ENCODE assay signal across 8 cellular contexts in genomic region chr1:41639332-41639936, GRCh38.
DNase-seq lines count a peak whose midpoint lies in the region; ATAC-seq, FAIRE-seq and TF ChIP-seq lines count a peak whose summit lies in the region.

No MANE protein-coding gene starts in this region.

- H3F3A ChIP-seq in OCI-LY1 (ENCODE audit: insufficient read depth, low read length): peaks cover 7% of the 10 kb centered on the region; the same call in 1 of the 2 replicates

- no peaks in the 10 kb centered on the region for H3K36me3 ChIP-seq in CD8-positive, alpha-beta T cell (ENCODE audit: insufficient read depth, low read length)
- H3K36me3 ChIP-seq in OCI-LY1 (ENCODE audit: insufficient read depth, low read length) (no peaks in the 10 kb centered on the region), K562 (ENCODE audit: control insufficient read depth, insufficient read depth, low read length) (no peaks in the 10 kb centered on the region), HepG2 (replicated peaks in 1 of 2; ENCODE audit: control insufficient read depth in 1 of 2, insufficient read depth in 2 of 2, low read length in 2 of 2) (no peaks in the 10 kb centered on the region)

- no peaks in the 10 kb centered on the region for H3K27me3 Mint-ChIP-seq in CD8-positive, alpha-beta T cell (ENCODE audit: low read depth)

- H3K4me1 ChIP-seq in CD8-positive, alpha-beta T cell (ENCODE audit: insufficient read depth, low read length): peaks cover 27% of the 10 kb centered on the region
- H3K4me1 ChIP-seq in OCI-LY1 (ENCODE audit: insufficient read depth, low read length, severe bottlenecking): peaks cover 96% of the 10 kb centered on the region
- no peaks in the 10 kb centered on the region for H3K4me1 ChIP-seq in K562 (replicated peaks in 1 of 2; ENCODE audit: control insufficient read depth in 2 of 2, insufficient read depth in 2 of 2, low read length in 2 of 2)
- no peaks in the 10 kb centered on the region for H3K4me1 ChIP-seq in HepG2 (ENCODE audit: insufficient read depth, low read length)

- in situ Hi-C loops in K562 (cut with MboI): no loop called here
- in situ Hi-C loops in HepG2 (cut with HindIII; ENCODE audit: extremely low pct_ligation_motif_present, low pct_unique_long_range_greater_than_20kb): no loop called here

- FAIRE-seq in K562 (lab: Jason Lieb, UNC) (no peak), HepG2 (lab: Jason Lieb, UNC) (no peak)

- H3K9me1 ChIP-seq in K562 (ENCODE audit: control insufficient read depth, insufficient read depth, low read length): no peaks in the 10 kb centered on the region

- H3K4me2 ChIP-seq in OCI-LY1 (ENCODE audit: low read length): peak overlapping the region; percentile 54
- H3K4me2 ChIP-seq in K562 (ENCODE audit: insufficient read depth, low read length): no peak overlapping the region
- H3K4me2 ChIP-seq in HepG2 (ENCODE audit: low read depth, low read length): no peak overlapping the region

- peak overlapping the region; percentile 23 for H3K4me3 Mint-ChIP-seq in CD8-positive, alpha-beta T cell

- no peak for TF ChIP-seq CTCF in CD8-positive, alpha-beta T cell (IDR thresholded peaks at IDR 0.05)
- TF ChIP-seq CTCF in OCI-LY1 (IDR thresholded peaks at IDR 0.05; ENCODE audit: low read length) (no peak), K562 (IDR thresholded peaks at IDR 0.05 in 2 of 3, conservative IDR thresholded peaks at IDR 0.05 in 1 of 3; ENCODE audit: insufficient read depth in 2 of 3, low read depth in 1 of 3, low read length in 3 of 3) (no peak), omental fat pad (IDR thresholded peaks at IDR 0.05) (no peak), HepG2 (CRISPR knock-in tag; IDR thresholded peaks at IDR 0.05) (no peak)

- no peaks in the 10 kb centered on the region for H4K20me1 ChIP-seq in OCI-LY1 (ENCODE audit: insufficient read depth, low read length)
- no peaks in the 10 kb centered on the region; the same call in none of the 2 replicates for H4K20me1 ChIP-seq in K562 (replicated peaks; ENCODE audit: control insufficient read depth, insufficient read depth, low read length)
- H4K20me1 ChIP-seq in HepG2 (ENCODE audit: insufficient read depth, low read length): no peaks in the 10 kb centered on the region

- H3K27me3 ChIP-seq in CD8-positive, alpha-beta T cell (ENCODE audit: insufficient read depth, low read length): no peaks in the 10 kb centered on the region
- no peaks in the 10 kb centered on the region for H3K27me3 ChIP-seq in OCI-LY1 (ENCODE audit: insufficient read depth, low read length)
- peaks cover 7 to 39% of the 10 kb centered on the region in 2 experiments for H3K27me3 ChIP-seq in K562 (ENCODE audit: control insufficient read depth in 2 of 2, insufficient read depth in 2 of 2, low read length in 2 of 2)
- H3K27me3 ChIP-seq in HepG2 (ENCODE audit: control insufficient read depth in 1 of 2, insufficient read depth in 2 of 2, low read length in 2 of 2): peaks cover 0 to 5% of the 10 kb centered on the region in 2 experiments; a peak in 1 of 5 replicates

- H3K9ac ChIP-seq in OCI-LY1 (ENCODE audit: low read length) (peak overlapping the region; percentile 46), K562 (ENCODE audit: insufficient read depth in 1 of 2, low read depth in 2 of 2, low read length in 2 of 2) (no peak overlapping the region), HepG2 (ENCODE audit: insufficient read depth, low read depth, low read length) (no peak overlapping the region)

- TF ChIP-seq EP300 in K562 (IDR thresholded peaks at IDR 0.05; ENCODE audit: low read length) (no peak), HepG2 (IDR thresholded peaks at IDR 0.05; ENCODE audit: low read depth in 2 of 2, low read length in 2 of 2) (no peak), HepG2 (CRISPR knock-in tag; IDR thresholded peaks at IDR 0.05; ENCODE audit: borderline replicate concordance) (no peak)

- H3K9me3 Mint-ChIP-seq in CD8-positive, alpha-beta T cell: no peaks in the 10 kb centered on the region

- no peaks in the 10 kb centered on the region for H3K9me2 ChIP-seq in OCI-LY1 (ENCODE audit: low read depth, low read length)

- H2AFZ ChIP-seq in OCI-LY1 (ENCODE audit: low read length) (no peak overlapping the region), K562 (ENCODE audit: low read depth, low read length) (no peak overlapping the region), HepG2 (ENCODE audit: low read length) (no peak overlapping the region)

- peaks cover 13% of the 10 kb centered on the region for H3K79me2 ChIP-seq in OCI-LY1 (ENCODE audit: insufficient read depth, low read length)
- no peaks in the 10 kb centered on the region for H3K79me2 ChIP-seq in K562 (ENCODE audit: control insufficient read depth, insufficient read depth, low read length)
- no peaks in the 10 kb centered on the region for H3K79me2 ChIP-seq in HepG2 (ENCODE audit: insufficient read depth, low read length)

- CTCF ChIA-PET in CD8-positive, alpha-beta T cell (lab: Charles Lee): no interaction called here
- CTCF ChIA-PET in K562 (lab: Yijun Ruan, JAX; ENCODE audit: low intra/inter-chr PET ratio) (no interaction called here), HepG2 (lab: Yijun Ruan, JAX; ENCODE audit: low intra/inter-chr PET ratio, low total read pairs) (no interaction called here)

- TF ChIP-seq POLR2A in K562 (conservative IDR thresholded peaks at IDR 0.05) (no peak), HepG2 (IDR thresholded peaks at IDR 0.05; ENCODE audit: insufficient read depth in 1 of 2, low read depth in 2 of 2, low read length in 2 of 2) (no peak)

- no peaks in the 10 kb centered on the region for H3K36me3 Mint-ChIP-seq in CD8-positive, alpha-beta T cell

- no peak for DNase-seq in CD8-positive, alpha-beta T cell
- DNase-seq in K562 (ENCODE audit: extremely low read depth in 1 of 4, low spot score in 3 of 4) (peak in 1 of 4 experiments; percentile 12), omental fat pad (ENCODE audit: low spot score) (no peak), HepG2 (ENCODE audit: low spot score) (no peak), NCI-H2196 (lab: John Stamatoyannopoulos, UW; ENCODE audit: unreplicated experiment) (no peak), GOT3 (lab: John Stamatoyannopoulos, UW) (no peak), posterior vena cava (ENCODE audit: low spot score) (no peak)

- TF ChIP-seq RAD21 in K562 (CRISPR knock-in tag; conservative IDR thresholded peaks at IDR 0.05 in 1 of 2, IDR thresholded peaks at IDR 0.05 in 1 of 2) (no peak), HepG2 (CRISPR knock-in tag; IDR thresholded peaks at IDR 0.05) (no peak)

- intact Hi-C loops in CD8-positive, alpha-beta T cell (cut with DNase I, micrococcal nuclease): no loop called here
- intact Hi-C loops in K562 (cut with micrococcal nuclease) (no loop called here), HepG2 (cut with micrococcal nuclease; ENCODE audit: unreplicated experiment) (no loop called here), posterior vena cava (cut with DNase I) (no loop called here)

- no peak overlapping the region for H3K4me3 ChIP-seq in CD8-positive, alpha-beta T cell (ENCODE audit: low read depth, low read length)
- H3K4me3 ChIP-seq in OCI-LY1 (ENCODE audit: low read depth, low read length, poor library complexity, severe bottlenecking): peak overlapping the region; percentile 2
- no peak overlapping the region for H3K4me3 ChIP-seq in K562
- H3K4me3 ChIP-seq in HepG2 (replicated peaks in 1 of 3; ENCODE audit: insufficient read depth in 1 of 3, low read depth in 2 of 3, low read length in 3 of 3): no peak overlapping the region

- BruUV-seq in K562 (replicated peaks; lab: Mats Ljungman, UMichigan): no TSS peak
- BruUV-seq in HepG2 (replicated peaks; lab: Mats Ljungman, UMichigan): no TSS peak

- ATAC-seq in CD8-positive, alpha-beta T cell: peak; percentile 48
- ATAC-seq in K562: no peak
- ATAC-seq in omental fat pad (ENCODE audit: low FRiP score): peak; percentile 26
- ATAC-seq in HepG2: no peak

- POLR2A ChIA-PET in CD8-positive, alpha-beta T cell (lab: Charles Lee): no interaction called here
- POLR2A ChIA-PET in K562 (lab: Yijun Ruan, JAX) (interaction anchor here (1.6 to 1.9 kb wide), 2 partner anchors 9 to 14 kb away, joined by 4 to 5 read pairs; no protein-coding TSS in a partner anchor), HepG2 (lab: Yijun Ruan, JAX) (no interaction called here)

- no peak overlapping the region for H3K27ac ChIP-seq in CD8-positive, alpha-beta T cell (ENCODE audit: low read depth, low read length)
- H3K27ac ChIP-seq in OCI-LY1 (ENCODE audit: low read depth, low read length, poor library complexity, severe bottlenecking): peak overlapping the region; percentile 97
- H3K27ac ChIP-seq in K562 (ENCODE audit: extremely low read depth, low read depth, low read length): no peak overlapping the region
- no peak overlapping the region for H3K27ac ChIP-seq in HepG2 (ENCODE audit: extremely low read length, insufficient read depth, low read length)

- peaks cover 36% of the 10 kb centered on the region for H3K4me1 Mint-ChIP-seq in CD8-positive, alpha-beta T cell (ENCODE audit: low read depth)

- peak overlapping the region; percentile 11 for H3K27ac Mint-ChIP-seq in CD8-positive, alpha-beta T cell

- H3K9me3 ChIP-seq in CD8-positive, alpha-beta T cell (ENCODE audit: low read length): no peaks in the 10 kb centered on the region
- no peaks in the 10 kb centered on the region for H3K9me3 ChIP-seq in OCI-LY1 (ENCODE audit: low read length)
- no peaks in the 10 kb centered on the region for H3K9me3 ChIP-seq in K562 (replicated peaks; ENCODE audit: control insufficient read depth, insufficient read depth, low read depth, low read length)
- H3K9me3 ChIP-seq in HepG2 (ENCODE audit: low read length): no peaks in the 10 kb centered on the region

- WGBS in K562 (ENCODE audit: insufficient coverage, low coverage, missing lambda C conversion rate): 1% methylated on average over 10 of the region's 10 CpGs
- WGBS in HepG2 (ENCODE audit: low lambda C conversion rate): 27% methylated on average over 9 of the region's 10 CpGs

TF ChIP-seq in K562, 482 proteins besides CTCF, POLR2A, EP300 and RAD21:
- TF ChIP-seq ZKSCAN8 (CRISPR knock-in tag; IDR thresholded peaks at IDR 0.05) (peak; percentile 92), FOSL1 (tag; conservative IDR thresholded peaks at IDR 0.05) (peak; percentile 56), SIN3A (IDR thresholded peaks at IDR 0.05; ENCODE audit: borderline replicate concordance in 2 of 2, control insufficient read depth in 1 of 2, low read depth in 2 of 2, low read length in 2 of 2) (no peak)

TF ChIP-seq in HepG2, 621 proteins besides CTCF, POLR2A, EP300 and RAD21 (continues in another document):
- TF ChIP-seq KAT2B (IDR thresholded peaks at IDR 0.05; ENCODE audit: borderline replicate concordance, low read depth, low read length): no peak

Comparison
In these comparisons a context has a peak if more than half of its experiments do, and no peak if none do; other contexts are left out.
1. ATAC-seq: peak in CD8-positive, alpha-beta T cell (single experiment) and omental fat pad (single experiment); none in K562 (single experiment) and HepG2 (single experiment).